ENCODE assay signal across 19 cellular contexts in genomic region chr1:181562395-181562794, GRCh38.
"Had no signal": no experiment of that assay in that cellular context is flagged by ENCODE, and none has a peak within 500 bp of the region (broad histone marks: within the 10 kb centered on the region; RNA-seq: fewer than 3 reads in every experiment).

No MANE protein-coding gene starts in this region.

- DNase-seq: effector CD4-positive, alpha-beta T cell; endodermal cell; erythroblast; heart left ventricle; hippocampal formation; left colon; left ventricle myocardium superior; mesenchymal stem cell; midbrain; nucleus accumbens; ovary; sigmoid colon; stimulated activated naive CD4-positive, alpha-beta T cell; stomach had no signal

- H3K27me3 ChIP-seq: neural progenitor cell, ovary, right atrium auricular region, sigmoid colon, stomach had no signal

- H3K9ac ChIP-seq: neural progenitor cell had no signal

- ATAC-seq: heart left ventricle; left colon; left ventricle myocardium superior; natural killer cell treated with Interleukin-12 subunit alpha and Interleukin-12 subunit beta and Interleukin-15 and Interleukin-18, amount 100 ng/mL, for 72 hours had no signal

- H3K4me2 ChIP-seq: neural progenitor cell had no signal

- H3K9me3 ChIP-seq: heart left ventricle, ovary, sigmoid colon, stomach had no signal

- H3K4me3 ChIP-seq: heart left ventricle, lung, neural progenitor cell, ovary, right atrium auricular region, sigmoid colon, skin epidermis, stomach had no signal

- H3K4me1 ChIP-seq: heart left ventricle, neural progenitor cell, right atrium auricular region, sigmoid colon, stomach had no signal

- H3K27ac ChIP-seq: heart left ventricle, neural progenitor cell, ovary, right atrium auricular region, sigmoid colon, skin epidermis, stomach had no signal

- H3K36me3 ChIP-seq: heart left ventricle, neural progenitor cell, ovary, right atrium auricular region, sigmoid colon, stomach had no signal

- H2AFZ ChIP-seq: neural progenitor cell had no signal
